In the genomic region with DNA sequence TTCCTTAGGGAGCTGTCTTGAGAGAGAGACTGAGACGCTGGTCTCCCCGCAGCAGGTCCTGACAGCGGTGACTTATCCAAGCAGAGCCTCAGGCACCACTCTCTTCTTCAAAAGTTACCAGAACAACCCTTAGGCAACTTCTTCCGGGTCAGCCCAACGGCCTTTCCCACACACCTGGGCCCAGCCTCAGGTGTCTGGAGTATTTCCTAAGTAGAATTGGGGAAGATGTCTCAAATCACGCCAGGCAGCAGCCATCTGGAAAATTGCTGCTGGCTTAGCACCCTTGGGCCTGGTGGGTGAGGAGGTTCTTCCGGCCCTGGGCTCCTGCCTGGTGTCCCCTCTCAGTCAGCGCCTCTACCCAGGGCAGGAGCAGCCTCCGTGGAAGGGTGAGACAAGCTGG, we compare ENCODE assay signal across 21 cellular contexts.
"Had no signal": no experiment of that assay in that cellular context is flagged by ENCODE, and none has a peak within 500 bp of the region (broad histone marks: within the 10 kb centered on the region; RNA-seq: fewer than 3 reads in every experiment).

No MANE protein-coding gene starts in this region.

- DNase-seq: activated CD4-positive, alpha-beta T cell treated with anti-CD3 and anti-CD28 coated beads, Interleukin-2, amount 50 U/mL, for 1 hour; activated CD4-positive, CD25-positive, alpha-beta regulatory T cell treated with anti-CD3 and anti-CD28 coated beads, Interleukin-2, amount 50 U/mL, for 72 hours; activated naive CD4-positive, alpha-beta T cell; activated naive CD8-positive, alpha-beta T cell treated with anti-CD3 and anti-CD28 coated beads for 36 hours; activated T-cell treated with anti-CD3 and anti-CD28 coated beads for 4 hours; amniotic stem cell; effector CD4-positive, alpha-beta T cell; heart right ventricle; kidney glomerular epithelial cell; left ventricle myocardium superior; natural killer cell; occipital lobe; T-helper 2 cell; upper lobe of right lung had no signal

- ATAC-seq: gastroesophageal sphincter, heart right ventricle, left ventricle myocardium superior, natural killer cell, upper lobe of right lung had no signal

- H3K9me3 ChIP-seq: esophagus muscularis mucosa, gastroesophageal sphincter, heart right ventricle, right atrium auricular region, thoracic aorta, upper lobe of right lung had no signal

- H3K27ac ChIP-seq: esophagus muscularis mucosa, gastroesophageal sphincter, heart right ventricle, right atrium auricular region, skin epidermis, thoracic aorta, upper lobe of right lung, VCaP had no signal

- FAIRE-seq: endothelial cell of umbilical vein had no signal

- H3K4me3 ChIP-seq: esophagus muscularis mucosa, gastroesophageal sphincter, heart right ventricle, right atrium auricular region, skin epidermis, thoracic aorta, upper lobe of right lung had no signal

- H3K27me3 ChIP-seq: esophagus muscularis mucosa, gastroesophageal sphincter, heart right ventricle, right atrium auricular region, upper lobe of right lung had no signal

- H3K36me3 ChIP-seq: esophagus muscularis mucosa, gastroesophageal sphincter, heart right ventricle, right atrium auricular region, thoracic aorta, upper lobe of right lung had no signal
